ENCODE assay signal across 8 cellular contexts in the genomic region with DNA sequence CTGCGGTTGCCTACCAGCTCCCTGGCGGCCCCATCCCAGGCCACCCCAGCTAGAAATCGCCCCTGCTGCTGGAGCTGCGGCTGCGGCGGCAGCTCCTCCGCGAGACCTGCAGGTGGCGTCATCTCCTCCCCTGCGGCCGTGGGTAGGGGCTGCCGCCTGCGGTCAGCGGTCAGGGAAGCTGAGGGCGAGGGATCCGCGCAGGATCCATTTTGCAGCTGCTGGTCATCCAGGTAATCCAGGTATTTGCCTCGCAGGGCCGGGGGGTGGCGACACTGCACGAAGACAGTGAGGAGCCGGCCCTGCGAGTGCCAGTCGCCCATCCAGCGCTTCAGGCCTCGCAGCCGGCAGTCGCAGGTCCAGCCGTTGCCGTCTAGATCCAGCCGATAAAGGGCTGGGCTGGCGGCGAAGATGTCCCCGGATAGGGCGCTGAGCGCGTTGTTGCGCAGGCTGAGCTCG. TPM values are rescaled to one million over a fixed set of nuclear protein-coding genes. Genes with fewer than 3 reads are reported as not detected.
A peak's percentile ranks its signal among the peaks of the same experiment; 100 is the strongest.
DNase-seq lines count a peak whose midpoint lies in the region; ATAC-seq, FAIRE-seq and TF ChIP-seq lines count a peak whose summit lies in the region.

No MANE protein-coding gene starts in this region.

- CTCF ChIA-PET in A673 (lab: Charles Lee), result interaction anchor here (0.5 to 2.7 kb wide), 13 partner anchors 8 to 1033 kb away, joined by 3 to 26 read pairs (median 4); no protein-coding TSS in a partner anchor

- BruUV-seq in A673 (replicated peaks; lab: Mats Ljungman, UMichigan), result no TSS peak

- TF ChIP-seq POLR2A in GM12891 (IDR thresholded peaks at IDR 0.05; ENCODE audit: low read depth, low read length), result no peak
- no peak for TF ChIP-seq POLR2A in right lobe of liver (IDR thresholded peaks at IDR 0.05)

- intact Hi-C loops in A673 (cut with micrococcal nuclease; ENCODE audit: unreplicated experiment), result loop anchor here (1.0 to 2.0 kb wide), 3 partner anchors 30 to 452 kb away; no protein-coding TSS in a partner anchor
- intact Hi-C loops in right lobe of liver (cut with DNase I), result no loop called here

- POLR2A ChIA-PET in A673 (lab: Charles Lee; ENCODE audit: low non-redundant PET), result no interaction called here

- H3K4me1 ChIP-seq in A673 (ENCODE audit: insufficient read depth, low read length, poor library complexity, severe bottlenecking) (peaks cover 50% of the 10 kb centered on the region), right lobe of liver (peaks cover 0 to 33% (median 4%) of the 10 kb centered on the region in 4 donors)
- peaks cover 12% of the 10 kb centered on the region for H3K4me1 ChIP-seq in effector memory CD4-positive, alpha-beta T cell (ENCODE audit: control insufficient read depth, insufficient read depth, low read length, poor library complexity, severe bottlenecking)

- H3K27me3 ChIP-seq in A673 (replicated peaks; ENCODE audit: insufficient read depth, low read depth, low read length, poor library complexity) (peaks cover 5% of the 10 kb centered on the region), right lobe of liver (no peaks in the 10 kb centered on the region)
- peaks cover 14% of the 10 kb centered on the region for H3K27me3 ChIP-seq in effector memory CD4-positive, alpha-beta T cell (replicated peaks; ENCODE audit: control insufficient read depth, insufficient read depth, low read length, poor library complexity, severe bottlenecking)

- TF ChIP-seq CTCF in A673 (conservative IDR thresholded peaks at IDR 0.05; ENCODE audit: low read depth, low read length) (peak; percentile 83), right lobe of liver (IDR thresholded peaks at IDR 0.05) (peak; percentile 34 to 60 (median 38))

- peak overlapping the region; percentile 71 for H3K4me3 ChIP-seq in A673 (ENCODE audit: low read depth, low read length, poor library complexity, severe bottlenecking)
- peak overlapping the region; percentile 28 for H3K4me3 ChIP-seq in effector memory CD4-positive, alpha-beta T cell (ENCODE audit: insufficient read depth, low read depth, low read length, poor library complexity, severe bottlenecking)
- H3K4me3 ChIP-seq in right lobe of liver, result peak overlapping the region; percentile 50 to 52 (median 50)

- H3K9me3 ChIP-seq in A673 (ENCODE audit: low read depth, low read length, poor library complexity, severe bottlenecking) (no peaks in the 10 kb centered on the region), right lobe of liver (no peaks in the 10 kb centered on the region)
- no peaks in the 10 kb centered on the region for H3K9me3 ChIP-seq in effector memory CD4-positive, alpha-beta T cell (ENCODE audit: control insufficient read depth, low read length)

- no CpG with 5 or more reads among the region's 39 CpGs for WGBS in right lobe of liver (ENCODE audit: insufficient coverage, low coverage, low lambda C conversion rate, missing lambda C conversion rate)

- DNase-seq in A673 (ENCODE audit: low spot score) (peak; percentile 81), GM12891 (ENCODE audit: insufficient read length, low spot score) (peak; percentile 37), NOMO-1 treated with DMSO at 0.1 percent for 48 hours (lab: John Stamatoyannopoulos, UW; ENCODE audit: unreplicated experiment) (peak; percentile 42), right lobe of liver (peak; percentile 65 to 74 (median 67)), superior temporal gyrus (ENCODE audit: extremely low spot score) (peak; percentile 44)
- no peak for DNase-seq in effector memory CD4-positive, alpha-beta T cell

- H3K36me3 ChIP-seq in A673 (ENCODE audit: insufficient read depth, low read length, poor library complexity, severe bottlenecking) (no peaks in the 10 kb centered on the region), right lobe of liver (no peaks in the 10 kb centered on the region)
- H3K36me3 ChIP-seq in effector memory CD4-positive, alpha-beta T cell (ENCODE audit: control insufficient read depth, insufficient read depth, low read length), result no peaks in the 10 kb centered on the region

- no peak for FAIRE-seq in GM12891 (lab: Jason Lieb, UNC)

- peak; percentile 61 to 72 (median 66) for ATAC-seq in right lobe of liver
- ATAC-seq in GM21825 (IDR thresholded peaks at IDR 0.05; ENCODE audit: unreplicated experiment), result no peak
- no peak for ATAC-seq in GM19328 (IDR thresholded peaks at IDR 0.05; ENCODE audit: unreplicated experiment)

- H3K27ac ChIP-seq in A673 (ENCODE audit: low read depth, low read length, poor library complexity, severe bottlenecking) (no peak overlapping the region), right lobe of liver (peak overlapping the region in 1 of 3 donors; percentile 56)
- no peak overlapping the region for H3K27ac ChIP-seq in effector memory CD4-positive, alpha-beta T cell (ENCODE audit: insufficient read depth, low read length, poor library complexity, severe bottlenecking)

TF ChIP-seq in GM12891, 5 proteins besides CTCF, POLR2A, EP300 and RAD21:
- TF ChIP-seq SPI1 (IDR thresholded peaks at IDR 0.05; ENCODE audit: low read depth, low read length) (no peak), PAX5 (IDR thresholded peaks at IDR 0.05; ENCODE audit: insufficient read depth, low read length, severe bottlenecking) (no peak), POLR2AphosphoS5 (IDR thresholded peaks at IDR 0.05; ENCODE audit: low read depth, low read length) (no peak), POU2F2 (IDR thresholded peaks at IDR 0.05; ENCODE audit: low read depth, low read length) (no peak), TAF1 (IDR thresholded peaks at IDR 0.05; ENCODE audit: low read depth, low read length) (no peak)

RNA-seq across cellular contexts. Expression of a gene that starts 1.5 kb away (rescaled TPM):
- total RNA-seq in A673 (2021) (4.8 and 9.2 TPM in 2 replicates), right lobe of liver (under 1 TPM; 0.12 to 0.29 (median 0.21) TPM)
- not detected for polyA plus RNA-seq in GM12891 (2012; ENCODE audit: low read depth, missing spikeins)

Comparison
In these comparisons a context has a peak if more than half of its experiments do, and no peak if none do; other contexts are left out.
1. DNase-seq: peak in A673 (single experiment), GM12891 (single experiment), NOMO-1 treated with DMSO at 0.1 percent for 48 hours (single experiment), right lobe of liver (3 of 3) and superior temporal gyrus (single experiment); none in effector memory CD4-positive, alpha-beta T cell (0 of 3).
2. ATAC-seq: peak in right lobe of liver (4 of 4); none in GM21825 (single experiment) and GM19328 (single experiment).
3. Peak in every context shown above with its lines, with median percentiles within 50 percentile points of each other: H3K4me3 ChIP-seq.